17 cellular contexts compared by ENCODE assay signal in genomic region chr18:58952303-58952702, GRCh38.
"Had no signal": no experiment of that assay in that cellular context is flagged by ENCODE, and none has a peak within 500 bp of the region (broad histone marks: within the 10 kb centered on the region; RNA-seq: fewer than 3 reads in every experiment).

No MANE protein-coding gene starts in this region.

- H3K4me3 Mint-ChIP-seq: activated CD4-positive, alpha-beta memory T cell treated with anti-CD3 and anti-CD28 coated beads, Interleukin-2, amount 10 ng/mL, durations not matched to agents 7 days and 5 days; activated naive CD4-positive, alpha-beta T cell treated with anti-CD3 and anti-CD28 coated beads, Interleukin-2, amount 50 U/mL, for 24 hours; stimulated activated naive B cell treated with anti-CD40 and anti-IgM and Interleukin-4, amounts not matched to agents 10 μg/mL and 1 μg/mL and 100 μg/mL, for 72 hours; T-helper 17 cell had no signal

- H3K9me3 Mint-ChIP-seq: activated CD4-positive, alpha-beta memory T cell treated with anti-CD3 and anti-CD28 coated beads, Interleukin-2, amount 10 ng/mL, durations not matched to agents 7 days and 5 days; activated naive CD4-positive, alpha-beta T cell treated with anti-CD3 and anti-CD28 coated beads, Interleukin-2, amount 50 U/mL, for 24 hours; stimulated activated naive B cell treated with anti-CD40 and anti-IgM and Interleukin-4, amounts not matched to agents 10 μg/mL and 1 μg/mL and 100 μg/mL, for 72 hours had no signal

- H3K4me3 ChIP-seq: adrenal gland, coronary artery, esophagus muscularis mucosa, left lung, ovary, tibial artery, uterus had no signal

- H3K36me3 Mint-ChIP-seq: activated naive CD4-positive, alpha-beta T cell treated with anti-CD3 and anti-CD28 coated beads, Interleukin-2, amount 50 U/mL, for 24 hours had no signal

- H3K4me1 ChIP-seq: left lung, uterus had no signal

- H3K9me3 ChIP-seq: adrenal gland, esophagus muscularis mucosa, left lung, ovary, tibial artery, uterus had no signal

- H3K27ac ChIP-seq: adrenal gland, coronary artery, esophagus muscularis mucosa, left lung, ovary, tibial artery, uterus had no signal

- H3K4me1 Mint-ChIP-seq: activated naive CD4-positive, alpha-beta T cell treated with anti-CD3 and anti-CD28 coated beads, Interleukin-2, amount 50 U/mL, for 24 hours; T-helper 17 cell had no signal

- H3K27me3 Mint-ChIP-seq: stimulated activated naive B cell treated with anti-CD40 and anti-IgM and Interleukin-4, amounts not matched to agents 10 μg/mL and 1 μg/mL and 100 μg/mL, for 72 hours; T-helper 17 cell had no signal

- DNase-seq: activated CD4-positive, alpha-beta memory T cell treated with anti-CD3 and anti-CD28 coated beads, Interleukin-2, amount 10 ng/mL, durations not matched to agents 7 days and 5 days; activated CD4-positive, alpha-beta T cell treated with anti-CD3 and anti-CD28 coated beads for 4 hours; activated effector memory CD4-positive, alpha-beta T cell treated with anti-CD3 and anti-CD28 coated beads, Interleukin-2, amount 50 U/mL, for 16 hours; activated T-cell treated with anti-CD3 and anti-CD28 coated beads, Interleukin-2, amount 50 U/mL, for 48 hours; adrenal gland; central memory CD4-positive, alpha-beta T cell; hippocampal formation; left lung; ovary; retina; stimulated activated naive B cell treated with anti-CD40 and anti-IgM and Interleukin-4, amounts not matched to agents 10 μg/mL and 1 μg/mL and 100 μg/mL, for 72 hours; T-helper 17 cell; tibial artery; uterus had no signal

- H3K27ac Mint-ChIP-seq: activated CD4-positive, alpha-beta memory T cell treated with anti-CD3 and anti-CD28 coated beads, Interleukin-2, amount 10 ng/mL, durations not matched to agents 7 days and 5 days; activated naive CD4-positive, alpha-beta T cell treated with anti-CD3 and anti-CD28 coated beads, Interleukin-2, amount 50 U/mL, for 24 hours; T-helper 17 cell had no signal

- H3K27me3 ChIP-seq: adrenal gland, esophagus muscularis mucosa, left lung, ovary, tibial artery, uterus had no signal

- H3K36me3 ChIP-seq: ovary, uterus had no signal
